21 cellular contexts compared by ENCODE assay signal in genomic region chr1:68281946-68282615, GRCh38. TPM values are rescaled to one million over a fixed set of nuclear protein-coding genes. Genes with fewer than 3 reads are reported as not detected.
DNase-seq lines count a peak whose midpoint lies in the region; ATAC-seq and TF ChIP-seq lines count a peak whose summit lies in the region.
"Had no signal": no experiment of that assay in that cellular context is flagged by ENCODE, and none has a peak within 500 bp of the region (broad histone marks: within the 10 kb centered on the region; RNA-seq: fewer than 3 reads in every experiment).

No MANE protein-coding gene starts in this region.

- TF ChIP-seq POLR2A in HCT116 (IDR thresholded peaks at IDR 0.05; ENCODE audit: borderline replicate concordance, extremely low read depth, insufficient read depth, insufficient read length): no peak

- no peak overlapping the region for H2AFZ ChIP-seq in HCT116 (ENCODE audit: low read depth, low read length, poor library complexity, severe bottlenecking)

- ATAC-seq in HCT116 (peak; percentile 73), Panc1 (no peak), GM18868 (IDR thresholded peaks at IDR 0.05; ENCODE audit: unreplicated experiment) (no peak), left ventricle myocardium superior (no peak), HG02981 (IDR thresholded peaks at IDR 0.05; ENCODE audit: unreplicated experiment) (no peak)

- no peaks in the 10 kb centered on the region for H3K9me3 ChIP-seq in HCT116 (ENCODE audit: control insufficient read depth in 1 of 2, insufficient read depth in 1 of 2, low read depth in 1 of 2, low read length in 2 of 2)
- no peaks in the 10 kb centered on the region for H3K9me3 ChIP-seq in Panc1 (ENCODE audit: control insufficient read depth, insufficient read depth, low read depth, low read length)
- H3K9me3 ChIP-seq: HAP-1 had no signal

- BruUV-seq in HCT116 (replicated peaks; lab: Mats Ljungman, UMichigan) (no TSS peak), Panc1 (replicated peaks; lab: Mats Ljungman, UMichigan) (no TSS peak)

- no peaks in the 10 kb centered on the region for H3K79me2 ChIP-seq in HCT116 (ENCODE audit: insufficient read depth, low read length)

- H4K20me1 ChIP-seq in HCT116 (ENCODE audit: insufficient read depth): no peaks in the 10 kb centered on the region

- intact Hi-C loops in HCT116 (cut with micrococcal nuclease) (no loop called here), Panc1 (cut with micrococcal nuclease; ENCODE audit: unreplicated experiment) (no loop called here), left ventricle myocardium superior (cut with micrococcal nuclease) (no loop called here)

- no peak for TF ChIP-seq RAD21 in HCT116 (IDR thresholded peaks at IDR 0.05; ENCODE audit: low read depth)

- no peaks in the 10 kb centered on the region for H3K4me1 ChIP-seq in HCT116 (ENCODE audit: control insufficient read depth in 1 of 2, insufficient read depth in 2 of 2, low read length in 2 of 2)
- no peaks in the 10 kb centered on the region for H3K4me1 ChIP-seq in Panc1 (ENCODE audit: control insufficient read depth, insufficient read depth, low read length)

- peak; percentile 3 for DNase-seq in HCT116 (ENCODE audit: low read depth, low spot score)
- DNase-seq in Panc1 (ENCODE audit: low read depth, low spot score): no peak
- DNase-seq in kidney epithelial cell (ENCODE audit: low read depth): no peak
- no peak for DNase-seq in left ventricle myocardium superior
- DNase-seq: Calu3; CD4-positive, alpha-beta memory T cell; DND-41; GDM1; NCI-H1105; NCI-H1694; NCI-H2107; NCI-H2227 treated with DMSO at 0.1 percent for 48 hours; NCI-H524 treated with DMSO at 0.1 percent for 48 hours; NK-92 treated with Interleukin-12 subunit alpha and Interleukin-12 subunit beta, amount 100 ng/mL, for 24 hours; SW 1271 had no signal

- no peak overlapping the region for H3K4me2 ChIP-seq in HCT116 (ENCODE audit: low read length)
- H3K4me2 ChIP-seq: KMS-11 had no signal

- H3K36me3 ChIP-seq in HCT116 (ENCODE audit: control insufficient read depth in 1 of 2, insufficient read depth in 2 of 2, low read length in 2 of 2): no peaks in the 10 kb centered on the region
- H3K36me3 ChIP-seq in Panc1 (ENCODE audit: control insufficient read depth, insufficient read depth, low read length): no peaks in the 10 kb centered on the region
- H3K36me3 ChIP-seq in kidney epithelial cell (ENCODE audit: control insufficient read depth, insufficient read depth, low read length): no peaks in the 10 kb centered on the region
- H3K36me3 ChIP-seq: HAP-1 had no signal

- no peaks in the 10 kb centered on the region for H3K9me2 ChIP-seq in HCT116 (ENCODE audit: insufficient read depth)

- H3K27me3 ChIP-seq in HCT116 (ENCODE audit: insufficient read depth, low read length) (no peaks in the 10 kb centered on the region), Panc1 (ENCODE audit: control insufficient read depth, insufficient read depth, low read length) (no peaks in the 10 kb centered on the region), kidney epithelial cell (ENCODE audit: control insufficient read depth, insufficient read depth, low read length) (no peaks in the 10 kb centered on the region)

- 0 out of 3 replicates have a peak, but pooled peaks have one; percentile 5 for TF ChIP-seq CTCF in GM12872 (IDR thresholded peaks at IDR 0.05; ENCODE audit: insufficient read depth, low read depth, low read length)
- peak in 2 of 3 experiments; percentile 34 to 39; a peak in 3 of 6 replicates for TF ChIP-seq CTCF in HCT116 (IDR thresholded peaks at IDR 0.05 in 2 of 3, conservative IDR thresholded peaks at IDR 0.05 in 1 of 3; ENCODE audit: borderline replicate concordance in 1 of 3, insufficient read depth in 1 of 3, low read depth in 2 of 3, low read length in 2 of 3)
- TF ChIP-seq CTCF in Panc1 (IDR thresholded peaks at IDR 0.05): 0 out of 2 replicates have a peak, but pooled peaks have one; percentile 8
- peak; percentile 5 for TF ChIP-seq CTCF in kidney epithelial cell (IDR thresholded peaks at IDR 0.05; ENCODE audit: insufficient read depth, low read length, poor library complexity, severe bottlenecking)

- CTCF ChIA-PET in HCT116 (lab: Charles Lee): no interaction called here
- CTCF ChIA-PET in Panc1 (lab: Charles Lee): no interaction called here

- H3K9ac ChIP-seq in HCT116 (ENCODE audit: low read length): no peak overlapping the region
- H3K9ac ChIP-seq: KMS-11 had no signal

- in situ Hi-C loops in Panc1 (cut with HindIII; ENCODE audit: low pct_unique_long_range_greater_than_20kb, low sequenced_read_pairs): no loop called here

- no peak overlapping the region for H3K27ac ChIP-seq in HCT116 (ENCODE audit: low read depth, low read length)
- no peak overlapping the region for H3K27ac ChIP-seq in Panc1 (ENCODE audit: low read length)
- H3K27ac ChIP-seq: KMS-11 had no signal

- H3K4me3 ChIP-seq in HCT116 (replicated peaks in 1 of 2; ENCODE audit: low read depth in 1 of 2, low read length in 2 of 2) (no peak overlapping the region), Panc1 (ENCODE audit: low read depth in 2 of 2, low read length in 2 of 2) (no peak overlapping the region), kidney epithelial cell (ENCODE audit: low read depth, low read length) (no peak overlapping the region)
- H3K4me3 ChIP-seq: HAP-1 had no signal

- RAD21 ChIA-PET in HCT116 (lab: Charles Lee; ENCODE audit: low non-redundant PET in 1 of 2, low total read pairs in 2 of 2, uncharacterized antibody in 2 of 2, unreplicated experiment in 2 of 2): no interaction called here

- POLR2A ChIA-PET in HCT116 (lab: Charles Lee): no interaction called here
- POLR2A ChIA-PET in Panc1 (lab: Charles Lee): no interaction called here

TF ChIP-seq in HCT116, 20 proteins besides CTCF, POLR2A, EP300 and RAD21:
- TF ChIP-seq ATF3 (IDR thresholded peaks at IDR 0.05) (no peak), EGR1 (IDR thresholded peaks at IDR 0.05; ENCODE audit: low read depth) (no peak), CEBPB (IDR thresholded peaks at IDR 0.05; ENCODE audit: low read depth) (no peak), ZNF274 (IDR thresholded peaks at IDR 0.05; ENCODE audit: low read depth, low read length) (no peak), ZBTB33 (IDR thresholded peaks at IDR 0.05; ENCODE audit: extremely low read depth, insufficient replicate concordance, low read length) (no peak), CBX3 (IDR thresholded peaks at IDR 0.05; ENCODE audit: low read depth) (no peak), SP1 (IDR thresholded peaks at IDR 0.05; ENCODE audit: low read depth) (no peak), SRF (IDR thresholded peaks at IDR 0.05; ENCODE audit: low read depth) (no peak), YY1 (IDR thresholded peaks at IDR 0.05; ENCODE audit: extremely low read depth, insufficient replicate concordance, low read depth, low read length) (no peak), EZH2 (IDR thresholded peaks at IDR 0.05) (no peak), ZFX (IDR thresholded peaks at IDR 0.05) (no peak), MAX (IDR thresholded peaks at IDR 0.05) (no peak), FOSL1 (IDR thresholded peaks at IDR 0.05; ENCODE audit: low read depth) (no peak), SIN3A (IDR thresholded peaks at IDR 0.05; ENCODE audit: low read depth) (no peak)

RNA-seq across cellular contexts. Expression of gene WLS, which starts 49.8 kb away (rescaled TPM):
- total RNA-seq in HCT116 (2021; ENCODE audit: unreplicated experiment) (38.0 TPM), Panc1 (2021; ENCODE audit: unreplicated experiment) (29.6 TPM), kidney epithelial cell (39.2 and 55.0 TPM in 2 replicates), left ventricle myocardium superior (75.0 TPM)
- 33.8 and 41.7 TPM in 2 replicates for polyA plus RNA-seq in HCT116 (2012)
- 17.1 TPM for polyA plus RNA-seq in Panc1 (2012; ENCODE audit: insufficient read length)
- total RNA-seq: B cell; CD4-positive, alpha-beta memory T cell had no signal
- polyA plus RNA-seq: CD4-positive, alpha-beta memory T cell had no signal
